In the genomic region with DNA sequence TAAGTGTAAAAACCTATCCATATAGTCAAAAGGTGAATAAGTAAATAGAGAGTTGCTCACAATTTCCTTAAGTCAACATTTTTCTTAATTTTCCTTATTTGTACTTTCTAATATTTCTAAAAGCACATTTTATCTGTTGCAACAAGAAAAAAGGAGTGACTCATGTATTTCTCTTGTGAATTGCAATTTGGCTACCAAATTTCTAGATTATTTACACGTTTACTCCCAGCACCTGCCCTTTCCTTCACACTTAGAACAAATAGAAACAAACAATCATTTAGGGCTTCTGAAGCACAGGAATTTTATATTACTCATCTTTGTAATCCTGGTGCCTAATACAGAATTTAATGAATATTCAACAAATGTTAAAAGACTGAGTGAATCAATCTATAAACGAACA, we compare ENCODE assay signal across 30 cellular contexts. TPM values are rescaled to one million over a fixed set of nuclear protein-coding genes. Genes with fewer than 3 reads are reported as not detected.
"Had no signal": no experiment of that assay in that cellular context is flagged by ENCODE, and none has a peak within 500 bp of the region (broad histone marks: within the 10 kb centered on the region; RNA-seq: fewer than 3 reads in every experiment).

No MANE protein-coding gene starts in this region.

- DNase-seq: activated CD4-positive, alpha-beta memory T cell treated with anti-CD3 and anti-CD28 coated beads for 36 hours; activated CD4-positive, alpha-beta T cell treated with anti-CD3 and anti-CD28 coated beads for 36 hours; activated CD4-positive, alpha-beta T cell treated with anti-CD3 and anti-CD28 coated beads, Interleukin-2, amount 10 ng/mL, durations not matched to agents 24 days and 14 days; activated CD4-positive, CD25-positive, alpha-beta regulatory T cell; activated CD4-positive, CD25-positive, alpha-beta regulatory T cell treated with anti-CD3 and anti-CD28 coated beads, Interleukin-2, amount 50 U/mL, for 72 hours; activated CD8-positive, alpha-beta memory T cell treated with anti-CD3 and anti-CD28 coated beads, Interleukin-2, amount 10 ng/mL, durations not matched to agents 7 days and 5 days; activated CD8-positive, alpha-beta memory T cell treated with anti-CD3 and anti-CD28 coated beads, Interleukin-2, amount 50 U/mL, for 4 hours; activated CD8-positive, alpha-beta T cell treated with anti-CD3 and anti-CD28 coated beads, Interleukin-2, amount 10 ng/mL, durations not matched to agents 7 days and 5 days; activated effector memory CD4-positive, alpha-beta T cell treated with anti-CD3 and anti-CD28 coated beads, Interleukin-2, amount 50 U/mL, for 16 hours; activated naive CD4-positive, alpha-beta T cell treated with anti-CD3 and anti-CD28 coated beads for 36 hours; activated naive CD8-positive, alpha-beta T cell treated with anti-CD3 and anti-CD28 coated beads for 36 hours; activated naive CD8-positive, alpha-beta T cell treated with anti-CD3 and anti-CD28 coated beads, Interleukin-2, amount 50 U/mL, for 24 hours; activated T-cell treated with anti-CD3 and anti-CD28 coated beads, Interleukin-2, amount 50 U/mL, for 1 hour; activated T-cell treated with anti-CD3 and anti-CD28 coated beads, Interleukin-2, amount 50 U/mL, for 48 hours; adrenal gland; amygdala; aorta; body of pancreas; cortex of kidney; dermis blood vessel endothelial cell; effector CD4-positive, alpha-beta T cell; effector memory CD8-positive, alpha-beta T cell; esophagus squamous epithelium; head of caudate nucleus; T-helper 2 cell had no signal

- H3K4me3 ChIP-seq: adrenal gland, body of pancreas, esophagus squamous epithelium had no signal

- ATAC-seq: activated CD4-positive, alpha-beta T cell treated with anti-CD3 and anti-CD28 coated beads for 36 hours; activated CD8-positive, alpha-beta memory T cell treated with anti-CD3 and anti-CD28 coated beads, Interleukin-2, amount 10 ng/mL, durations not matched to agents 7 days and 5 days; activated CD8-positive, alpha-beta T cell treated with anti-CD3 and anti-CD28 coated beads, Interleukin-2, amount 10 ng/mL, durations not matched to agents 7 days and 5 days; activated naive CD8-positive, alpha-beta T cell treated with anti-CD3 and anti-CD28 coated beads, Interleukin-2, amount 50 U/mL, for 24 hours; body of pancreas; effector memory CD8-positive, alpha-beta T cell had no signal

RNA-seq across cellular contexts. Expression of a gene that starts 22.2 kb away (rescaled TPM):
- total RNA-seq: activated CD4-positive, alpha-beta memory T cell treated with anti-CD3 and anti-CD28 coated beads for 36 hours; activated CD4-positive, alpha-beta T cell treated with anti-CD3 and anti-CD28 coated beads for 36 hours; activated CD4-positive, alpha-beta T cell treated with anti-CD3 and anti-CD28 coated beads, Interleukin-2, amount 10 ng/mL, durations not matched to agents 24 days and 14 days; activated CD8-positive, alpha-beta memory T cell treated with anti-CD3 and anti-CD28 coated beads for 36 hours; activated CD8-positive, alpha-beta memory T cell treated with anti-CD3 and anti-CD28 coated beads, Interleukin-2, amount 10 ng/mL, durations not matched to agents 7 days and 5 days; activated CD8-positive, alpha-beta T cell treated with anti-CD3 and anti-CD28 coated beads, Interleukin-2, amount 10 ng/mL, durations not matched to agents 7 days and 5 days; activated naive CD4-positive, alpha-beta T cell treated with anti-CD3 and anti-CD28 coated beads for 36 hours; activated naive CD8-positive, alpha-beta T cell treated with anti-CD3 and anti-CD28 coated beads for 36 hours; activated T-helper 1 cell treated with anti-CD3 and anti-CD28 coated beads, Interleukin-12 subunit alpha, Interleukin-12 subunit beta, Interleukin-2, Interleukin-4 antibody, amounts not matched to agents 30 ng/mL and 10 ng/mL and 1 ng/mL, durations not matched to agents 14 hours and 24 hours and 36 hours; activated T-helper 2 cell treated with anti-CD3 and anti-CD28 coated beads, Interferon-gamma antibody, Interleukin-2, Interleukin-4, amounts not matched to agents 10 μg/mL and 5 μg/mL and 100 μg/mL, durations not matched to agents 14 hours and 24 hours and 36 hours; frontal cortex; T-helper 1 cell treated with Interleukin-12 subunit alpha and Interleukin-12 subunit beta and Interleukin-4 antibody, amounts not matched to agents 30 ng/mL and 1 ng/mL, for 36 hours had no signal
